In genomic region chrX:55486736-55487135, GRCh38 we compare ENCODE assay signal across 19 cellular contexts. TPM values are rescaled to one million over a fixed set of nuclear protein-coding genes. Genes with fewer than 3 reads are reported as not detected.
A peak's percentile ranks its signal among the peaks of the same experiment; 100 is the strongest.
DNase-seq lines count a peak whose midpoint lies in the region; ATAC-seq and TF ChIP-seq lines count a peak whose summit lies in the region.
"Had no signal": no experiment of that assay in that cellular context is flagged by ENCODE, and none has a peak within 500 bp of the region (broad histone marks: within the 10 kb centered on the region; RNA-seq: fewer than 3 reads in every experiment).

No MANE protein-coding gene starts in this region.

- H3K36me3 Mint-ChIP-seq in endodermal cell (ENCODE audit: low read depth) = peaks cover 17% of the 10 kb centered on the region
- H3K36me3 Mint-ChIP-seq: IgD-negative memory B cell had no signal

- H2AFZ ChIP-seq in osteoblast (ENCODE audit: low read length) = no peak overlapping the region

- H3K4me1 Mint-ChIP-seq in endodermal cell = no peaks in the 10 kb centered on the region

- H3K9me3 ChIP-seq in endodermal cell (ENCODE audit: control insufficient read depth, low read length) = no peaks in the 10 kb centered on the region
- H3K9me3 ChIP-seq in osteoblast (ENCODE audit: low read depth, low read length) = no peaks in the 10 kb centered on the region
- H3K9me3 ChIP-seq: BE2C, esophagus muscularis mucosa had no signal

- H3K27ac ChIP-seq in endodermal cell (ENCODE audit: low read depth, low read length) (no peak overlapping the region), osteoblast (ENCODE audit: low read depth, low read length) (no peak overlapping the region)

- no peak overlapping the region for H3K4me3 Mint-ChIP-seq in endodermal cell
- H3K4me3 Mint-ChIP-seq: central memory CD8-positive, alpha-beta T cell had no signal

- H3K4me1 ChIP-seq in endodermal cell (ENCODE audit: control insufficient read depth, insufficient read depth, low read length) = no peaks in the 10 kb centered on the region
- H3K4me1 ChIP-seq in osteoblast (ENCODE audit: insufficient read depth, low read length) = no peaks in the 10 kb centered on the region
- H3K4me1 ChIP-seq: BE2C had no signal

- DNase-seq in Daoy (ENCODE audit: low read depth) (peak; percentile 46), NCI-H2196 (lab: John Stamatoyannopoulos, UW; ENCODE audit: unreplicated experiment) (peak; percentile 51), endodermal cell (peak; percentile 8), osteoblast (ENCODE audit: insufficient read length, low spot score, missing footprints) (peak; percentile 66), NCI-H526 (lab: John Stamatoyannopoulos, UW) (no peak), HCEC 1CT (no peak)
- DNase-seq: activated CD8-positive, alpha-beta T cell treated with anti-CD3 and anti-CD28 coated beads for 36 hours; activated gamma-delta T cell treated with Interleukin-2 at 50 U/mL for 16 hours; BE2C; DMS79; NCI-H1694; NCI-H82; Right ventricle myocardium superior; stimulated activated CD8-positive, alpha-beta memory T cell treated with anti-CD3 and anti-CD28 coated beads, Interleukin-4, amount 100 ng/mL, for 48 hours had no signal

- no peak for ATAC-seq in GM19395 (IDR thresholded peaks at IDR 0.05; ENCODE audit: unreplicated experiment)
- ATAC-seq in SK-N-SH treated with all-trans-retinoic acid at 6 μM for 48 hours = no peak
- ATAC-seq: activated CD8-positive, alpha-beta T cell treated with anti-CD3 and anti-CD28 coated beads for 36 hours had no signal

- H3K27ac Mint-ChIP-seq in endodermal cell = no peak overlapping the region
- H3K27ac Mint-ChIP-seq: activated CD8-positive, alpha-beta T cell treated with anti-CD3 and anti-CD28 coated beads for 36 hours had no signal

- H3K36me3 ChIP-seq in endodermal cell (ENCODE audit: control insufficient read depth, insufficient read depth, low read length) (peaks cover 10% of the 10 kb centered on the region), osteoblast (ENCODE audit: insufficient read depth, low read length) (no peaks in the 10 kb centered on the region)
- H3K36me3 ChIP-seq: BE2C, esophagus muscularis mucosa had no signal

- no peak for TF ChIP-seq CTCF in endodermal cell (conservative IDR thresholded peaks at IDR 0.05)
- no peak for TF ChIP-seq CTCF in osteoblast (IDR thresholded peaks at IDR 0.05; ENCODE audit: extremely low read depth, low read depth, low read length)

- H3K4me3 ChIP-seq in endodermal cell (ENCODE audit: low read length) (no peak overlapping the region), osteoblast (ENCODE audit: insufficient read depth, low read length) (no peak overlapping the region)
- H3K4me3 ChIP-seq: esophagus muscularis mucosa had no signal

- H3K9ac ChIP-seq in endodermal cell (ENCODE audit: extremely low read depth, low read length, poor library complexity, severe bottlenecking) = no peak overlapping the region

- no peaks in the 10 kb centered on the region for H3K27me3 Mint-ChIP-seq in endodermal cell (ENCODE audit: insufficient read depth)
- H3K27me3 Mint-ChIP-seq: activated CD8-positive, alpha-beta T cell treated with anti-CD3 and anti-CD28 coated beads for 36 hours; central memory CD8-positive, alpha-beta T cell had no signal

- no peak overlapping the region for H3K4me2 ChIP-seq in osteoblast (ENCODE audit: insufficient read depth, low read length)

- peaks cover 70% of the 10 kb centered on the region for H3K9me3 Mint-ChIP-seq in endodermal cell
- H3K9me3 Mint-ChIP-seq: activated CD8-positive, alpha-beta T cell treated with anti-CD3 and anti-CD28 coated beads for 36 hours; central memory CD8-positive, alpha-beta T cell; IgD-negative memory B cell had no signal

- no peaks in the 10 kb centered on the region for H4K20me1 ChIP-seq in osteoblast (ENCODE audit: insufficient read depth, low read length)

- no peaks in the 10 kb centered on the region for H3K27me3 ChIP-seq in endodermal cell (ENCODE audit: control insufficient read depth, insufficient read depth, low read length, poor library complexity, severe bottlenecking)
- no peaks in the 10 kb centered on the region for H3K27me3 ChIP-seq in osteoblast (ENCODE audit: insufficient read depth, low read length)
- H3K27me3 ChIP-seq: BE2C, esophagus muscularis mucosa had no signal

- 95 to 100% methylated on average over 1 to 3 of the region's 3 CpGs for WGBS in endodermal cell (ENCODE audit: insufficient coverage in 1 of 2, insufficient read length in 1 of 2), 2 experiments

- H3K79me2 ChIP-seq in osteoblast (ENCODE audit: insufficient read depth, low read length) = no peaks in the 10 kb centered on the region

TF ChIP-seq in SK-N-SH treated with all-trans-retinoic acid at 6 μM for 48 hours, 23 proteins besides CTCF, POLR2A, EP300 and RAD21:
- TF ChIP-seq TCF4 (CRISPR knock-in tag; IDR thresholded peaks at IDR 0.05; ENCODE audit: borderline replicate concordance) (no peak), ZNF70 (CRISPR knock-in tag; IDR thresholded peaks at IDR 0.05) (no peak), SNAI2 (CRISPR knock-in tag; IDR thresholded peaks at IDR 0.05) (no peak), RARB (CRISPR knock-in tag; IDR thresholded peaks at IDR 0.05) (no peak), BACH2 (CRISPR knock-in tag; IDR thresholded peaks at IDR 0.05; ENCODE audit: borderline replicate concordance) (no peak), GLIS3 (CRISPR knock-in tag; IDR thresholded peaks at IDR 0.05) (no peak), ESRRG (CRISPR knock-in tag; IDR thresholded peaks at IDR 0.05) (no peak), PPARA (CRISPR knock-in tag; IDR thresholded peaks at IDR 0.05; ENCODE audit: borderline replicate concordance) (no peak), CSDC2 (CRISPR knock-in tag; IDR thresholded peaks at IDR 0.05) (no peak), ZNF8 (CRISPR knock-in tag; IDR thresholded peaks at IDR 0.05) (no peak), ZC3H10 (CRISPR knock-in tag; IDR thresholded peaks at IDR 0.05) (no peak), ZFP30 (CRISPR knock-in tag; IDR thresholded peaks at IDR 0.05) (no peak), OSR1 (CRISPR knock-in tag; IDR thresholded peaks at IDR 0.05) (no peak), ARNTL (CRISPR knock-in tag; IDR thresholded peaks at IDR 0.05; ENCODE audit: borderline replicate concordance, low read depth) (no peak)
- TF ChIP-seq, protein P1, sequence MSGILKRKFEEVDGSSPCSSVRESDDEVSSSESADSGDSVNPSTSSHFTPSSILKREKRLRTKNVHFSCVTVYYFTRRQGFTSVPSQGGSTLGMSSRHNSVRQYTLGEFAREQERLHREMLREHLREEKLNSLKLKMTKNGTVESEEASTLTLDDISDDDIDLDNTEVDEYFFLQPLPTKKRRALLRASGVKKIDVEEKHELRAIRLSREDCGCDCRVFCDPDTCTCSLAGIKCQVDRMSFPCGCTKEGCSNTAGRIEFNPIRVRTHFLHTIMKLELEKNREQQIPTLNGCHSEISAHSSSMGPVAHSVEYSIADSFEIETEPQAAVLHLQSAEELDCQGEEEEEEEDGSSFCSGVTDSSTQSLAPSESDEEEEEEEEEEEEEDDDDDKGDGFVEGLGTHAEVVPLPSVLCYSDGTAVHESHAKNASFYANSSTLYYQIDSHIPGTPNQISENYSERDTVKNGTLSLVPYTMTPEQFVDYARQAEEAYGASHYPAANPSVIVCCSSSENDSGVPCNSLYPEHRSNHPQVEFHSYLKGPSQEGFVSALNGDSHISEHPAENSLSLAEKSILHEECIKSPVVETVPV (CRISPR knock-in tag; IDR thresholded peaks at IDR 0.05) = no peak
- TF ChIP-seq, protein P2, sequence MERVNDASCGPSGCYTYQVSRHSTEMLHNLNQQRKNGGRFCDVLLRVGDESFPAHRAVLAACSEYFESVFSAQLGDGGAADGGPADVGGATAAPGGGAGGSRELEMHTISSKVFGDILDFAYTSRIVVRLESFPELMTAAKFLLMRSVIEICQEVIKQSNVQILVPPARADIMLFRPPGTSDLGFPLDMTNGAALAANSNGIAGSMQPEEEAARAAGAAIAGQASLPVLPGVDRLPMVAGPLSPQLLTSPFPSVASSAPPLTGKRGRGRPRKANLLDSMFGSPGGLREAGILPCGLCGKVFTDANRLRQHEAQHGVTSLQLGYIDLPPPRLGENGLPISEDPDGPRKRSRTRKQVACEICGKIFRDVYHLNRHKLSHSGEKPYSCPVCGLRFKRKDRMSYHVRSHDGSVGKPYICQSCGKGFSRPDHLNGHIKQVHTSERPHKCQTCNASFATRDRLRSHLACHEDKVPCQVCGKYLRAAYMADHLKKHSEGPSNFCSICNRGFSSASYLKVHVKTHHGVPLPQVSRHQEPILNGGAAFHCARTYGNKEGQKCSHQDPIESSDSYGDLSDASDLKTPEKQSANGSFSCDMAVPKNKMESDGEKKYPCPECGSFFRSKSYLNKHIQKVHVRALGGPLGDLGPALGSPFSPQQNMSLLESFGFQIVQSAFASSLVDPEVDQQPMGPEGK (CRISPR knock-in tag; IDR thresholded peaks at IDR 0.05; ENCODE audit: borderline replicate concordance) = no peak

RNA-seq across cellular contexts. Expression of gene USP51, which starts 2.9 kb away (rescaled TPM):
- 1.1 and 2.0 TPM in 2 replicates for total RNA-seq in Daoy (2014; rRNA removed; shearing (Covaris generic))
- total RNA-seq in endodermal cell = 10 to 100 TPM; 15.6 to 18.0 TPM
- polyA plus RNA-seq in endodermal cell (2013, experiment 1 of 2) = 6.9 TPM
- polyA plus RNA-seq in endodermal cell (2013, experiment 2 of 2) = 5.3 TPM
- total RNA-seq in osteoblast = 2.9 and 4.3 TPM in 2 replicates

RNA-seq across cellular contexts. Expression of gene MAGEH1, which starts 34.8 kb away (rescaled TPM):
- 21.3 and 24.4 TPM in 2 replicates for total RNA-seq in Daoy (2014; rRNA removed; shearing (Covaris generic))
- 10 to 100 TPM; 19.6 to 37.9 TPM for total RNA-seq in endodermal cell
- polyA plus RNA-seq in endodermal cell (2013, experiment 1 of 2) = 42.8 TPM
- polyA plus RNA-seq in endodermal cell (2013, experiment 2 of 2) = 39.8 TPM
- 25.0 and 29.8 TPM in 2 replicates for total RNA-seq in osteoblast

Comparison
In these comparisons a context has a peak if more than half of its experiments do, and no peak if none do; other contexts are left out.
1. DNase-seq: peak in Daoy (single experiment), NCI-H2196 (single experiment), endodermal cell (single experiment) and osteoblast (single experiment); none in NCI-H526 (0 of 2) and HCEC 1CT (single experiment).